In the genomic region with DNA sequence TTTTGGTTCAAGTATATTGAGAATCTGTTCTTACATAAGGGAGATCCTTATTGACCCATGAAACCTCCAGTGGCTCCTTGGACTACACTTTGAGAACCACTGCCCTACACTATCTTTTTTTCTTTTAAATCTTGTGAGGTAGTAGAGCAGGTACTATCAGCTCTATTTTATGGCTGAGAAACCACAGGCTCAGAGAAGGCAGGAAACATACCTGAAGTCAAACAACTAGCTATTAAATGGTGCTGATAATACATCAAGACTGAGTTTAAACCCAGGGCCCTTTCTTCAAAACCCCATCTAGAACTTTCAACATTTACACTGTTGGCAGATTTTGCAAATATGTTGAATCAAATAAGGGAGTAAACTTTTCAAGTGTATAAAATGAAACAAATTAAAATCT, we compare ENCODE assay signal across 21 cellular contexts. TPM values are rescaled to one million over a fixed set of nuclear protein-coding genes. Genes with fewer than 3 reads are reported as not detected.
DNase-seq lines count a peak whose midpoint lies in the region; ATAC-seq and TF ChIP-seq lines count a peak whose summit lies in the region.
"Had no signal": no experiment of that assay in that cellular context is flagged by ENCODE, and none has a peak within 500 bp of the region (broad histone marks: within the 10 kb centered on the region; RNA-seq: fewer than 3 reads in every experiment).

No MANE protein-coding gene starts in this region.

- peaks cover 12% of the 10 kb centered on the region for H3K36me3 ChIP-seq in CD8-positive, alpha-beta T cell (ENCODE audit: insufficient read depth, low read length)
- H3K36me3 ChIP-seq in naive thymus-derived CD4-positive, alpha-beta T cell (ENCODE audit: control insufficient read depth in 2 of 3, insufficient read depth in 3 of 3, low read length in 3 of 3): peaks cover 0 to 7% (median 5%) of the 10 kb centered on the region in 3 experiments

- CTCF ChIA-PET in CD8-positive, alpha-beta T cell (lab: Charles Lee): interaction anchor here (1.4 to 5.9 kb wide), 4 partner anchors 10 to 18 kb away, joined by 3 to 56 read pairs (median 9); no protein-coding TSS in a partner anchor
- CTCF ChIA-PET in naive thymus-derived CD4-positive, alpha-beta T cell (lab: Charles Lee): interaction anchor here (0.6 to 3.4 kb wide), 6 partner anchors 10 to 153 kb away, joined by 3 to 13 read pairs (median 6); no protein-coding TSS in a partner anchor

- H3K36me3 Mint-ChIP-seq in activated T-cell treated with anti-CD3 and anti-CD28 coated beads, Interleukin-2, amount 50 U/mL, for 24 hours (ENCODE audit: low read depth): peaks cover 78% of the 10 kb centered on the region
- peaks cover 53% of the 10 kb centered on the region for H3K36me3 Mint-ChIP-seq in CD8-positive, alpha-beta T cell
- H3K36me3 Mint-ChIP-seq in naive thymus-derived CD4-positive, alpha-beta T cell: peaks cover 0 to 34% (median 30%) of the 10 kb centered on the region in 5 donors

- ATAC-seq in CD8-positive, alpha-beta T cell: no peak
- no peak for ATAC-seq in naive thymus-derived CD4-positive, alpha-beta T cell
- ATAC-seq: A549 had no signal

- H3K4me3 ChIP-seq in CD8-positive, alpha-beta T cell (ENCODE audit: low read depth, low read length): no peak overlapping the region
- no peak overlapping the region for H3K4me3 ChIP-seq in naive thymus-derived CD4-positive, alpha-beta T cell (ENCODE audit: low read length)
- H3K4me3 ChIP-seq: A549, GM23248, PC-9 had no signal

- no peaks in the 10 kb centered on the region for H3K27me3 Mint-ChIP-seq in activated T-cell treated with anti-CD3 and anti-CD28 coated beads, Interleukin-2, amount 50 U/mL, for 24 hours
- H3K27me3 Mint-ChIP-seq in CD8-positive, alpha-beta T cell (ENCODE audit: low read depth): no peaks in the 10 kb centered on the region
- H3K27me3 Mint-ChIP-seq in naive thymus-derived CD4-positive, alpha-beta T cell: no peaks in the 10 kb centered on the region

- H3K9me3 Mint-ChIP-seq in activated T-cell treated with anti-CD3 and anti-CD28 coated beads, Interleukin-2, amount 50 U/mL, for 24 hours: no peaks in the 10 kb centered on the region
- no peaks in the 10 kb centered on the region for H3K9me3 Mint-ChIP-seq in CD8-positive, alpha-beta T cell
- no peaks in the 10 kb centered on the region for H3K9me3 Mint-ChIP-seq in naive thymus-derived CD4-positive, alpha-beta T cell

- POLR2A ChIA-PET in CD8-positive, alpha-beta T cell (lab: Charles Lee): interaction anchor here (0.6 to 1.1 kb wide), 4 partner anchors 9 to 41 kb away, joined by 3 to 5 read pairs (median 3); no protein-coding TSS in a partner anchor
- POLR2A ChIA-PET in naive thymus-derived CD4-positive, alpha-beta T cell (lab: Charles Lee): interaction anchor here (0.6 to 15.8 kb wide), 7 partner anchors 6 to 418 kb away, joined by 3 to 157 read pairs (median 5); a partner anchor contains a TSS

- peaks cover 71% of the 10 kb centered on the region for H3K4me1 ChIP-seq in CD8-positive, alpha-beta T cell (ENCODE audit: insufficient read depth, low read length)
- peaks cover 31 to 57% of the 10 kb centered on the region in 2 donors for H3K4me1 ChIP-seq in naive thymus-derived CD4-positive, alpha-beta T cell (ENCODE audit: control insufficient read depth in 2 of 2, insufficient read depth in 2 of 2, low read length in 2 of 2)

- peak overlapping the region; percentile 58 for H3K27ac Mint-ChIP-seq in activated T-cell treated with anti-CD3 and anti-CD28 coated beads, Interleukin-2, amount 50 U/mL, for 24 hours
- H3K27ac Mint-ChIP-seq in CD8-positive, alpha-beta T cell: peak overlapping the region; percentile 88
- H3K27ac Mint-ChIP-seq in naive thymus-derived CD4-positive, alpha-beta T cell: peak overlapping the region in 8 of 9 donors; percentile 43 to 86 (median 77)

- H3K4me3 Mint-ChIP-seq in activated T-cell treated with anti-CD3 and anti-CD28 coated beads, Interleukin-2, amount 50 U/mL, for 24 hours: no peak overlapping the region
- H3K4me3 Mint-ChIP-seq in CD8-positive, alpha-beta T cell: peak overlapping the region; percentile 52
- H3K4me3 Mint-ChIP-seq in naive thymus-derived CD4-positive, alpha-beta T cell: peak overlapping the region in 8 of 10 donors; percentile 37 to 77 (median 66)

- H3K9me3 ChIP-seq in CD8-positive, alpha-beta T cell (ENCODE audit: low read length): no peaks in the 10 kb centered on the region
- H3K9me3 ChIP-seq in naive thymus-derived CD4-positive, alpha-beta T cell (ENCODE audit: control insufficient read depth in 2 of 3, low read length in 3 of 3): no peaks in the 10 kb centered on the region
- H3K9me3 ChIP-seq: A549 had no signal

- no peak for TF ChIP-seq CTCF in CD8-positive, alpha-beta T cell (IDR thresholded peaks at IDR 0.05)
- no peak for TF ChIP-seq CTCF in VCaP (conservative IDR thresholded peaks at IDR 0.05)

- no peak overlapping the region for H3K27ac ChIP-seq in CD8-positive, alpha-beta T cell (ENCODE audit: low read depth, low read length)
- peak overlapping the region; percentile 8; the same call in 1 of the 2 replicates for H3K27ac ChIP-seq in VCaP
- H3K27ac ChIP-seq in naive thymus-derived CD4-positive, alpha-beta T cell (ENCODE audit: low read depth, low read length): peak overlapping the region; percentile 4
- H3K27ac ChIP-seq: A549, GM23248, PC-9 had no signal

- H3K4me1 Mint-ChIP-seq in activated T-cell treated with anti-CD3 and anti-CD28 coated beads, Interleukin-2, amount 50 U/mL, for 24 hours (ENCODE audit: low read depth): peaks cover 75% of the 10 kb centered on the region
- peaks cover 76% of the 10 kb centered on the region for H3K4me1 Mint-ChIP-seq in CD8-positive, alpha-beta T cell (ENCODE audit: low read depth)
- peaks cover 59 to 88% (median 71%) of the 10 kb centered on the region in 7 donors for H3K4me1 Mint-ChIP-seq in naive thymus-derived CD4-positive, alpha-beta T cell

- no peaks in the 10 kb centered on the region for H3K27me3 ChIP-seq in CD8-positive, alpha-beta T cell (ENCODE audit: insufficient read depth, low read length)
- no peaks in the 10 kb centered on the region for H3K27me3 ChIP-seq in naive thymus-derived CD4-positive, alpha-beta T cell (ENCODE audit: control insufficient read depth in 2 of 2, insufficient read depth in 2 of 2, low read length in 2 of 2)

- DNase-seq in activated T-cell treated with anti-CD3 and anti-CD28 coated beads, Interleukin-2, amount 50 U/mL, for 24 hours: no peak
- DNase-seq in activated T-cell treated with anti-CD3 and anti-CD28 coated beads, Interleukin-2, amount 50 U/mL, for 48 hours: no peak
- DNase-seq in CD8-positive, alpha-beta T cell: no peak
- DNase-seq in naive thymus-derived CD4-positive, alpha-beta T cell: peak in 1 of 9 donors; percentile 17
- no peak for DNase-seq in AG08396 (ENCODE audit: low spot score)
- DNase-seq in NCI-H526 treated with DMSO at 0.1 percent for 48 hours (lab: John Stamatoyannopoulos, UW): no peak
- DNase-seq: C1 segment of cervical spinal cord, Calu3, DMS53, GM23248, HCEC 1CT, IMR-90, Kasumi-1, MM.1S, NCI-H1092 treated with DMSO at 0.1 percent for 48 hours, NCI-H2081 treated with DMSO at 0.1 percent for 48 hours, NCI-H510A, NCI-H82, PC-9 had no signal

- intact Hi-C loops in CD8-positive, alpha-beta T cell (cut with DNase I, micrococcal nuclease): loop anchor here (1.0 to 2.0 kb wide), 2 partner anchors 12 to 14 kb away; no protein-coding TSS in a partner anchor
- intact Hi-C loops in naive thymus-derived CD4-positive, alpha-beta T cell (cut with micrococcal nuclease): loop anchor here in 1 of 2 donors (1.0 kb wide), 1 partner anchor 15 kb away; no protein-coding TSS in a partner anchor

RNA-seq across cellular contexts. Expression of a gene that starts 6.9 kb away (rescaled TPM):
- 10 to 100 TPM; 42.3 to 43.8 TPM for total RNA-seq in CD8-positive, alpha-beta T cell
- 10 to 100 TPM; 37.6 to 88.0 (median 60.6) TPM for total RNA-seq in naive thymus-derived CD4-positive, alpha-beta T cell
- 10 to 100 TPM; 30.5 to 35.6 TPM for polyA plus RNA-seq in naive thymus-derived CD4-positive, alpha-beta T cell

RNA-seq across cellular contexts. Expression of a gene that starts 7.8 kb away (rescaled TPM):
- 100 to 1,000 TPM; 200 to 205 TPM for total RNA-seq in CD8-positive, alpha-beta T cell
- total RNA-seq in naive thymus-derived CD4-positive, alpha-beta T cell: 100 to 1,000 TPM in 2 of 5 experiments, 10 to 100 TPM in 3; 97.1 to 119 (median 98.4) TPM
- polyA plus RNA-seq in naive thymus-derived CD4-positive, alpha-beta T cell: 10 to 100 TPM; 42.4 to 49.7 TPM

RNA-seq across cellular contexts. Expression of a gene that starts 31.5 kb away (rescaled TPM):
- 1 to 10 TPM; 3.7 TPM for total RNA-seq in CD8-positive, alpha-beta T cell
- total RNA-seq in naive thymus-derived CD4-positive, alpha-beta T cell: 1 to 10 TPM in 1 of 5 experiments, under 1 TPM in 4; 0.11 to 1.7 (median 0.13) TPM
- under 1 TPM in 1 of 2 donors, not detected in 1; 0.03 TPM for polyA plus RNA-seq in naive thymus-derived CD4-positive, alpha-beta T cell

RNA-seq across cellular contexts. Expression of a gene that starts 43.8 kb away (rescaled TPM):
- total RNA-seq in CD8-positive, alpha-beta T cell: 1 to 10 TPM; 2.1 to 2.6 TPM
- total RNA-seq in naive thymus-derived CD4-positive, alpha-beta T cell: 1 to 10 TPM in 1 of 5 experiments, under 1 TPM in 4; 0.32 to 2.5 (median 0.76) TPM
- polyA plus RNA-seq in naive thymus-derived CD4-positive, alpha-beta T cell: under 1 TPM; 0.21 to 0.99 TPM

RNA-seq across cellular contexts. Expression of a gene that starts 53.0 kb away (rescaled TPM):
- total RNA-seq in CD8-positive, alpha-beta T cell: under 1 TPM in 1 of 2 experiments, not detected in 1; 0.22 TPM
- total RNA-seq in naive thymus-derived CD4-positive, alpha-beta T cell: under 1 TPM in 1 of 5 experiments, not detected in 4; 0.31 TPM
- polyA plus RNA-seq in naive thymus-derived CD4-positive, alpha-beta T cell: under 1 TPM in 1 of 2 donors, not detected in 1; 0.30 TPM
- total RNA-seq: PC-9 had no signal
